8 cellular contexts compared by ENCODE assay signal in the genomic region with DNA sequence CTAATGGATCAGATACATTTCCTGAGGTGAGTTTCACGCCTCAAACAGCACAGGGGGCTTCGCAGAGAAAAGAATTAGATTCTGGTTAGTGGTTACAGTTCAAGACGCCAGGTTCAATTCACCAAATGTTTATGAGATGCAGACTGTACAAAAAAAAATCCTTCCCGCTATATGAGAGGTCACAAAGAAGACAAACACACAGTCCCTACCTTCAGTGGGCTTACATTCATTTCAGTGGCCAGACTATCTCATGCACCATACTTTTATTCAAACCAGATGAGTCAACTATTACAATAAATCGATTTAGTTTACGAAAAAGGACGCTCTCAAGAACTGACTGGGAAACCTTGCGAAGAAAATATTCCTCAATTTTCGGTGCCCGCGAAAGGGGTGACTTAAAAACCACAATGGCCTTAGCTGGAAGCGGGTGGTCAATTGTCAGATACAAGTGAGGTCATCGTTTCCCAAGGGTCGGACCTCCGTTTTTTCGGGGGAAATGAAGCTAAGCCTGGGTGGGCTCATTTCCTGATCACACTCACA. TPM values are rescaled to one million over a fixed set of nuclear protein-coding genes. Genes with fewer than 3 reads are reported as not detected.
DNase-seq lines count a peak whose midpoint lies in the region; ATAC-seq and TF ChIP-seq lines count a peak whose summit lies in the region.

No MANE protein-coding gene starts in this region.

- peaks cover 13% of the 10 kb centered on the region for H4K20me1 ChIP-seq in neural progenitor cell (ENCODE audit: low read depth)

- H3K9ac ChIP-seq in neural progenitor cell: peak overlapping the region; percentile 92

- no peaks in the 10 kb centered on the region for H3K27me3 Mint-ChIP-seq in CD4-positive, CD25-positive, alpha-beta regulatory T cell
- H3K27me3 Mint-ChIP-seq in effector memory CD8-positive, alpha-beta T cell: no peaks in the 10 kb centered on the region
- no peaks in the 10 kb centered on the region for H3K27me3 Mint-ChIP-seq in neural progenitor cell (ENCODE audit: insufficient read depth, low read depth)

- no peaks in the 10 kb centered on the region for H3K9me3 ChIP-seq in CD4-positive, CD25-positive, alpha-beta regulatory T cell (ENCODE audit: control insufficient read depth in 2 of 2, low read length in 2 of 2)
- no peaks in the 10 kb centered on the region for H3K9me3 ChIP-seq in neural progenitor cell (ENCODE audit: low read depth)

- peak overlapping the region; percentile 95 for H2AFZ ChIP-seq in neural progenitor cell (replicated peaks)

- peak overlapping the region; percentile 82 for H3K27ac ChIP-seq in CD4-positive, CD25-positive, alpha-beta regulatory T cell (ENCODE audit: insufficient read depth, low read length, poor library complexity, severe bottlenecking)
- no peak overlapping the region for H3K27ac ChIP-seq in neural progenitor cell

- DNase-seq in CD4-positive, CD25-positive, alpha-beta regulatory T cell: no peak
- DNase-seq in NB4 (ENCODE audit: low read depth): no peak
- no peak for DNase-seq in effector memory CD8-positive, alpha-beta T cell
- no peak for DNase-seq in neural progenitor cell (ENCODE audit: low spot score)
- DNase-seq in posterior vena cava (ENCODE audit: low spot score): no peak
- no peak for DNase-seq in NCI-H2196 (lab: John Stamatoyannopoulos, UW; ENCODE audit: unreplicated experiment)
- DNase-seq in superior temporal gyrus (ENCODE audit: extremely low spot score): no peak

- peaks cover 31% of the 10 kb centered on the region for H3K36me3 Mint-ChIP-seq in CD4-positive, CD25-positive, alpha-beta regulatory T cell
- H3K36me3 Mint-ChIP-seq in effector memory CD8-positive, alpha-beta T cell (ENCODE audit: insufficient read depth): peaks cover 56% of the 10 kb centered on the region
- H3K36me3 Mint-ChIP-seq in neural progenitor cell: peaks cover 11% of the 10 kb centered on the region

- H3K4me1 Mint-ChIP-seq in CD4-positive, CD25-positive, alpha-beta regulatory T cell: peaks cover 27 to 80% (median 51%) of the 10 kb centered on the region in 4 donors
- H3K4me1 Mint-ChIP-seq in effector memory CD8-positive, alpha-beta T cell (ENCODE audit: low read depth in 2 of 2): peaks cover 44 to 60% of the 10 kb centered on the region in 2 donors
- peaks cover 34% of the 10 kb centered on the region for H3K4me1 Mint-ChIP-seq in neural progenitor cell

- no peak for ATAC-seq in CD4-positive, CD25-positive, alpha-beta regulatory T cell (ENCODE audit: low read depth in 2 of 2)
- no peak for ATAC-seq in effector memory CD8-positive, alpha-beta T cell (replicated peaks)
- no peak for ATAC-seq in HG03521 (IDR thresholded peaks at IDR 0.05; ENCODE audit: unreplicated experiment)

- no peaks in the 10 kb centered on the region for H3F3A ChIP-seq in neural progenitor cell (ENCODE audit: low read depth)

- intact Hi-C loops in posterior vena cava (cut with DNase I): no loop called here

- H3K27me3 ChIP-seq in CD4-positive, CD25-positive, alpha-beta regulatory T cell (ENCODE audit: control insufficient read depth, insufficient read depth, low read length): no peaks in the 10 kb centered on the region
- no peaks in the 10 kb centered on the region for H3K27me3 ChIP-seq in neural progenitor cell

- H3K4me3 Mint-ChIP-seq in CD4-positive, CD25-positive, alpha-beta regulatory T cell: peak overlapping the region; percentile 92 to 100 (median 98)
- H3K4me3 Mint-ChIP-seq in effector memory CD8-positive, alpha-beta T cell: peak overlapping the region; percentile 87 to 95
- H3K4me3 Mint-ChIP-seq in neural progenitor cell: peak overlapping the region; percentile 97

- no peaks in the 10 kb centered on the region for H3K9me3 Mint-ChIP-seq in CD4-positive, CD25-positive, alpha-beta regulatory T cell
- no peaks in the 10 kb centered on the region for H3K9me3 Mint-ChIP-seq in effector memory CD8-positive, alpha-beta T cell
- no peaks in the 10 kb centered on the region for H3K9me3 Mint-ChIP-seq in neural progenitor cell

- no peak for TF ChIP-seq POLR2A in NB4 (IDR thresholded peaks at IDR 0.05; ENCODE audit: extremely low read depth, insufficient read length)

- H3K79me2 ChIP-seq in neural progenitor cell (ENCODE audit: low read depth): peaks cover 67% of the 10 kb centered on the region

- H3K4me1 ChIP-seq in CD4-positive, CD25-positive, alpha-beta regulatory T cell (ENCODE audit: control insufficient read depth, insufficient read depth, low read length, poor library complexity, severe bottlenecking): peaks cover 61% of the 10 kb centered on the region
- H3K4me1 ChIP-seq in neural progenitor cell: peaks cover 17% of the 10 kb centered on the region

- H3K36me3 ChIP-seq in CD4-positive, CD25-positive, alpha-beta regulatory T cell (ENCODE audit: control insufficient read depth, insufficient read depth, low read length): peaks cover 32% of the 10 kb centered on the region
- H3K36me3 ChIP-seq in neural progenitor cell: peaks cover 4% of the 10 kb centered on the region

- peak overlapping the region; percentile 81 for H3K4me2 ChIP-seq in neural progenitor cell

- H3K27ac Mint-ChIP-seq in CD4-positive, CD25-positive, alpha-beta regulatory T cell: peak overlapping the region; percentile 96 to 99 (median 97)
- peak overlapping the region; percentile 99 for H3K27ac Mint-ChIP-seq in effector memory CD8-positive, alpha-beta T cell
- H3K27ac Mint-ChIP-seq in neural progenitor cell: peak overlapping the region; percentile 95

- peak overlapping the region; percentile 97 for H3K4me3 ChIP-seq in CD4-positive, CD25-positive, alpha-beta regulatory T cell (ENCODE audit: low read depth, low read length)
- peak overlapping the region; percentile 90 for H3K4me3 ChIP-seq in NB4 (ENCODE audit: low read depth, low read length)
- peak overlapping the region; percentile 99 for H3K4me3 ChIP-seq in neural progenitor cell

- TF ChIP-seq CTCF in NB4 (IDR thresholded peaks at IDR 0.05; ENCODE audit: low read depth, low read length) (no peak), neural progenitor cell (IDR thresholded peaks at IDR 0.05) (no peak)

RNA-seq across cellular contexts. Expression of a gene that starts 0.7 kb away (rescaled TPM):
- 9.4 TPM for total RNA-seq in CD4-positive, CD25-positive, alpha-beta regulatory T cell
- 10 to 100 TPM; 10.9 to 18.0 (median 16.1) TPM for polyA plus RNA-seq in CD4-positive, CD25-positive, alpha-beta regulatory T cell
- 34.9 TPM in 2 replicates for total RNA-seq in neural progenitor cell (ENCODE audit: low replicate concordance)
- total RNA-seq in posterior vena cava: 10 to 100 TPM; 10.6 to 11.1 TPM

RNA-seq across cellular contexts. Expression of a gene that starts 0.7 kb away (rescaled TPM):
- total RNA-seq in CD4-positive, CD25-positive, alpha-beta regulatory T cell: 27.9 TPM
- 10 to 100 TPM in 2 of 4 donors, 1 to 10 TPM in 2; 7.9 to 10.7 (median 9.7) TPM for polyA plus RNA-seq in CD4-positive, CD25-positive, alpha-beta regulatory T cell
- total RNA-seq in neural progenitor cell (ENCODE audit: low replicate concordance): 34.2 and 36.8 TPM in 2 replicates
- total RNA-seq in posterior vena cava: 10 to 100 TPM; 15.3 to 16.7 TPM
